Comparison of ENCODE assay signal across 5 cellular contexts in genomic region chr7:50848203-50848602, GRCh38.
"Had no signal": no experiment of that assay in that cellular context is flagged by ENCODE, and none has a peak within 500 bp of the region (broad histone marks: within the 10 kb centered on the region; RNA-seq: fewer than 3 reads in every experiment).

No MANE protein-coding gene starts in this region.

- DNase-seq: IMR-90, KBM-7 had no signal

- ATAC-seq: HepG2, K562 had no signal

- H3K27ac ChIP-seq: HL-60 had no signal

- H3K4me3 ChIP-seq: K562 had no signal
